Comparison of ENCODE assay signal across 23 cellular contexts in the genomic region with DNA sequence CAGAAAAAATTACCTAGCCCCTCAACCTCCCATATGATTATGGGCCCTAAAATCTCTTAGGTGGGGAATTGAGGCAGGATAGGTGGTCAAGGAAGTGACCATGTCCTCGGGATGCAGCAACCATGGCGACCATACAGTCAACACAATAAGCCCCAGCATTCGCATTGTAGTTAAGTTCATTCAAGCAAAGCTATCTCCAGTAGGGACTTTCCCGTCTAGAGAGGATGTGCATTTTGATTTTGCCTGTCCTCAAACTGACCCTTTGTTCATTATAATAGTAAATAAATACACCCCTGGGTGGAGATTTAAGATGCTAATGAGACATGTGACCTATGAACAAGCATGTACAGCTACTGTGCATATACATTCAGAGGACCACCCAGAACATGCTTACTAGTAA.
"Had no signal": no experiment of that assay in that cellular context is flagged by ENCODE, and none has a peak within 500 bp of the region (broad histone marks: within the 10 kb centered on the region; RNA-seq: fewer than 3 reads in every experiment).

No MANE protein-coding gene starts in this region.

- H3K9ac ChIP-seq: KMS-11 had no signal

- DNase-seq: activated CD4-positive, alpha-beta memory T cell treated with anti-CD3 and anti-CD28 coated beads, Interleukin-2, amount 10 ng/mL, durations not matched to agents 7 days and 5 days; activated CD4-positive, alpha-beta T cell treated with anti-CD3 and anti-CD28 coated beads, Interleukin-2, amount 10 ng/mL, durations not matched to agents 7 days and 5 days; activated CD4-positive, CD25-positive, alpha-beta regulatory T cell; activated T-cell treated with anti-CD3 and anti-CD28 coated beads for 4 hours; aorta; central memory CD4-positive, alpha-beta T cell; NCI-H1092 treated with DMSO at 0.1 percent for 48 hours; NCI-H1417 treated with DMSO at 0.1 percent for 48 hours; NCI-H1694; NCI-H2029 treated with DMSO at 0.1 percent for 48 hours; NCI-H345; NCI-H510A; NCI-H526 treated with DMSO at 0.1 percent for 48 hours; NCI-H82; Peyer's patch; SHP77 treated with DMSO at 0.1 percent for 48 hours; T-cell; T-helper 2 cell; T1000 had no signal

- H3K27ac Mint-ChIP-seq: activated CD4-positive, alpha-beta memory T cell treated with anti-CD3 and anti-CD28 coated beads, Interleukin-2, amount 10 ng/mL, durations not matched to agents 7 days and 5 days; activated CD4-positive, alpha-beta T cell treated with anti-CD3 and anti-CD28 coated beads, Interleukin-2, amount 10 ng/mL, durations not matched to agents 7 days and 5 days; activated naive CD4-positive, alpha-beta T cell treated with anti-CD3 and anti-CD28 coated beads, Interleukin-2, amount 50 U/mL, for 24 hours; T-cell had no signal

- FAIRE-seq: TTC549 had no signal

- H3K9me3 Mint-ChIP-seq: activated CD4-positive, alpha-beta memory T cell treated with anti-CD3 and anti-CD28 coated beads, Interleukin-2, amount 10 ng/mL, durations not matched to agents 7 days and 5 days; activated CD4-positive, alpha-beta T cell treated with anti-CD3 and anti-CD28 coated beads, Interleukin-2, amount 10 ng/mL, durations not matched to agents 7 days and 5 days; activated naive CD4-positive, alpha-beta T cell treated with anti-CD3 and anti-CD28 coated beads, Interleukin-2, amount 50 U/mL, for 24 hours; T-cell had no signal

- H3K4me2 ChIP-seq: KMS-11 had no signal

- H3K36me3 ChIP-seq: breast epithelium, Peyer's patch had no signal

- ATAC-seq: T-cell had no signal

- H3K4me1 Mint-ChIP-seq: activated CD4-positive, alpha-beta memory T cell treated with anti-CD3 and anti-CD28 coated beads, Interleukin-2, amount 10 ng/mL, durations not matched to agents 7 days and 5 days had no signal

- H3K4me3 Mint-ChIP-seq: activated CD4-positive, alpha-beta memory T cell treated with anti-CD3 and anti-CD28 coated beads, Interleukin-2, amount 10 ng/mL, durations not matched to agents 7 days and 5 days; activated CD4-positive, alpha-beta T cell treated with anti-CD3 and anti-CD28 coated beads, Interleukin-2, amount 10 ng/mL, durations not matched to agents 7 days and 5 days; activated naive CD4-positive, alpha-beta T cell treated with anti-CD3 and anti-CD28 coated beads, Interleukin-2, amount 50 U/mL, for 24 hours; T-cell had no signal

- H3K36me3 Mint-ChIP-seq: activated naive CD4-positive, alpha-beta T cell treated with anti-CD3 and anti-CD28 coated beads, Interleukin-2, amount 50 U/mL, for 24 hours; T-cell had no signal

- H3K4me1 ChIP-seq: breast epithelium, Peyer's patch had no signal

- H3K27ac ChIP-seq: breast epithelium, KMS-11, Peyer's patch had no signal

- H3K4me3 ChIP-seq: breast epithelium, Peyer's patch had no signal

- H3K27me3 Mint-ChIP-seq: activated CD4-positive, alpha-beta memory T cell treated with anti-CD3 and anti-CD28 coated beads, Interleukin-2, amount 10 ng/mL, durations not matched to agents 7 days and 5 days; activated CD4-positive, alpha-beta T cell treated with anti-CD3 and anti-CD28 coated beads, Interleukin-2, amount 10 ng/mL, durations not matched to agents 7 days and 5 days; activated naive CD4-positive, alpha-beta T cell treated with anti-CD3 and anti-CD28 coated beads, Interleukin-2, amount 50 U/mL, for 24 hours had no signal

- H3K9me3 ChIP-seq: breast epithelium, Peyer's patch had no signal

- H3K27me3 ChIP-seq: Peyer's patch had no signal
